In the genomic region with DNA sequence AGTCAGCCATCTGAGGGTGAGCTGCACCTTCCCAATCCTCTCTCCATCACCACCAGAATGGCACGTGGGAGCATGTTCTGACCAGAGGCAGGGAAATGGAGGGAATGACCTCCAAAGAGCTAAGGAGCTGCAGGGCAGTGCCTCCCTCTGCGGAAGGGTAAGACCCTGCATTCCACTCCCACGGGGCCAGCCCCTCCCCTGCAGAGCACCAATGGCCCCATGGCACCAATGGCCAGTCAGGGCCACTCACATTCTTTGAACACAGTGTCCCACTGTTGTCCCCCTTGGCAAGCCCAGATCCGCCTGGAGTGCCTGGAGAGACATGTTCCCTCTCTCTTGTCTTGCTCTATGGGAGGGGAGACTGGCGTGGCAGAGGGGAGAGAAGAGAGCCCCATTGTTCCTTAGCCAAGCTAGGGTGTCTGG, we compare ENCODE assay signal across 14 cellular contexts.
DNase-seq lines count a peak whose midpoint lies in the region; FAIRE-seq and TF ChIP-seq lines count a peak whose summit lies in the region.
"Had no signal": no experiment of that assay in that cellular context is flagged by ENCODE, and none has a peak within 500 bp of the region (broad histone marks: within the 10 kb centered on the region; RNA-seq: fewer than 3 reads in every experiment).

No MANE protein-coding gene starts in this region.

- peak overlapping the region in 2 of 3 donors; percentile 45 to 63 for H3K9ac ChIP-seq in skeletal muscle tissue (ENCODE audit: low read depth in 1 of 3, low read length in 3 of 3)

- peaks cover 47 to 67% (median 53%) of the 10 kb centered on the region in 3 donors for H3K36me3 ChIP-seq in skeletal muscle tissue (ENCODE audit: control insufficient read depth in 3 of 3, insufficient read depth in 3 of 3, low read length in 3 of 3)

- no peak for FAIRE-seq in frontal cortex (lab: Jason Lieb, UNC)

- peaks cover 35% of the 10 kb centered on the region for H3K4me1 Mint-ChIP-seq in HFFc6 (ENCODE audit: low read depth)
- H3K4me1 Mint-ChIP-seq: naive thymus-derived CD4-positive, alpha-beta T cell had no signal

- no peaks in the 10 kb centered on the region for H3K27me3 ChIP-seq in skeletal muscle tissue (ENCODE audit: control insufficient read depth in 3 of 3, insufficient read depth in 3 of 3, low read length in 3 of 3)

- H3K4me1 ChIP-seq in skeletal muscle tissue (ENCODE audit: control insufficient read depth in 3 of 3, insufficient read depth in 3 of 3, low read length in 3 of 3), result peaks cover 92 to 97% (median 95%) of the 10 kb centered on the region in 3 donors

- no peak overlapping the region for H3K4me3 Mint-ChIP-seq in HFFc6
- H3K4me3 Mint-ChIP-seq: dendritic cell treated with granulocyte-macrophage colony-stimulating factor and Interleukin-4, amounts not matched to agents 40 ng/mL and 50 ng/mL, for 4 days; naive thymus-derived CD4-positive, alpha-beta T cell; type B pancreatic cell had no signal

- H3K27me3 Mint-ChIP-seq in HFFc6 (ENCODE audit: insufficient read depth), result peaks cover 2% of the 10 kb centered on the region
- H3K27me3 Mint-ChIP-seq: type B pancreatic cell had no signal

- no peaks in the 10 kb centered on the region for H3K9me3 Mint-ChIP-seq in HFFc6
- H3K9me3 Mint-ChIP-seq: dendritic cell treated with granulocyte-macrophage colony-stimulating factor and Interleukin-4, amounts not matched to agents 40 ng/mL and 50 ng/mL, for 4 days; naive thymus-derived CD4-positive, alpha-beta T cell; type B pancreatic cell had no signal

- H3K27ac Mint-ChIP-seq in HFFc6, result peak overlapping the region; percentile 96
- H3K27ac Mint-ChIP-seq: dendritic cell treated with granulocyte-macrophage colony-stimulating factor and Interleukin-4, amounts not matched to agents 40 ng/mL and 50 ng/mL, for 4 days; naive thymus-derived CD4-positive, alpha-beta T cell; type B pancreatic cell had no signal

- no peak for TF ChIP-seq CTCF in HFFc6 (IDR thresholded peaks at IDR 0.05)

- peak overlapping the region; percentile 94 for H3K27ac ChIP-seq in skeletal muscle tissue (ENCODE audit: low read depth, low read length)

- peaks cover 26% of the 10 kb centered on the region for H3K36me3 Mint-ChIP-seq in HFFc6 (ENCODE audit: low read depth)
- H3K36me3 Mint-ChIP-seq: naive thymus-derived CD4-positive, alpha-beta T cell had no signal

- H3K4me3 ChIP-seq in skeletal muscle tissue (ENCODE audit: low read length in 3 of 3), result peak overlapping the region in 1 of 3 donors; percentile 29

- H3K9me3 ChIP-seq in skeletal muscle tissue (ENCODE audit: control insufficient read depth in 3 of 3, low read length in 3 of 3), result no peaks in the 10 kb centered on the region

- DNase-seq in HFFc6 (no peak), frontal cortex (ENCODE audit: low spot score in 2 of 2) (peak; percentile 64 to 73), medulla oblongata (ENCODE audit: extremely low spot score) (peak; percentile 96), activated gamma-delta T cell treated with Interleukin-2 at 50 U/mL for 16 hours (no peak), NCI-H2081 treated with DMSO at 0.1 percent for 48 hours (lab: John Stamatoyannopoulos, UW) (no peak), DMS 273 treated with DMSO at 0.1 percent for 48 hours (lab: John Stamatoyannopoulos, UW) (no peak), NCI-H2107 treated with DMSO at 0.1 percent for 48 hours (lab: John Stamatoyannopoulos, UW; ENCODE audit: unreplicated experiment) (no peak)
- DNase-seq: naive thymus-derived CD4-positive, alpha-beta T cell; NCI-H1417; NCI-H524; PC-3 had no signal

Comparison
In these comparisons a context has a peak if more than half of its experiments do, and no peak if none do; other contexts are left out.
1. DNase-seq: peak in frontal cortex (2 of 2) and medulla oblongata (single experiment); none in HFFc6 (single experiment), activated gamma-delta T cell treated with Interleukin-2 at 50 U/mL for 16 hours (single experiment), NCI-H2081 treated with DMSO at 0.1 percent for 48 hours (single experiment), DMS 273 treated with DMSO at 0.1 percent for 48 hours (single experiment) and NCI-H2107 treated with DMSO at 0.1 percent for 48 hours (single experiment).